8 cellular contexts compared by ENCODE assay signal in the genomic region with DNA sequence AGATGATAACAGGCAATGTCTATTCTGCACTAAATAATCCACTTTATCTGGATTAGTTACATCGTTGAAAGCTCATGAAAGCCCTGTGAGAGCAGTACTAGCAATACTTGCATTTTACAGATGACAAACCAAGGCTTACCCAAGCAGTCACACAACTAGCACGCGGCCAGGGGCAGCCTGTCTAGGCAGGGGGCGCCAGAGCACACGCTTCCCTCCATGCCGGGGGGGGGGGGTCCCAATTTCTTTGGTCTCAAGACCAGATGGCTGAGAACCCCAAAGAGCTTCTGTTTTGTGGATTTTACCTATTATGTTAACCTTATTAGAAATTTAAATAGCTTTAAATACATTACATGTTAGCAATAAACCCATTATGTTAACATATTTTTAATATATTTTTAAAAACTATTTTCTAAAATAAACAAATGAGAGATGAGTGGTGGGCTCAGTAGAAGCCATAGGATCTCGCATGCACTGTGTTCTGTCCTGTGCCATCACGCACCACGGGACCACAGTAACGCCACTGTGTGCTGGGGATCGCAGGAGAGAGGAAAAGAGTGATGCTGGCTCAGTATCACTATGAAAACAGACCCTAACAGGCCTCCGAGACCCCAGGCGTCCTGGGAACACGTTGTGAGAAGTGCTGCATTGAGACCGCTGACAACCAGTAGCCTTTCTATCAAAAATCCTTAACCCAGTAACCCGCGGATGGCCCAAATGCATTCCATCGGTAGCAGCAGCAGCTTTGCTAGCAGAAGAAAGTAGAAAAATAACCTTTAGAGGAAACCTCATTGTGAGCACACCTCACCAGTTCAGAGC. TPM values are rescaled to one million over a fixed set of nuclear protein-coding genes. Genes with fewer than 3 reads are reported as not detected.
DNase-seq lines count a peak whose midpoint lies in the region; ATAC-seq, FAIRE-seq and TF ChIP-seq lines count a peak whose summit lies in the region.

No MANE protein-coding gene starts in this region.

- 61% methylated on average over 16 of the region's 18 CpGs for WGBS in SK-N-SH (ENCODE audit: low lambda C conversion rate)

- H3K27ac ChIP-seq in SK-N-SH (ENCODE audit: low read depth in 2 of 2, low read length in 1 of 2) (no peak overlapping the region), thoracic aorta (no peak overlapping the region)

- no peak for TF ChIP-seq EP300 in SK-N-SH (IDR thresholded peaks at IDR 0.05; ENCODE audit: borderline replicate concordance in 1 of 2, low read depth in 1 of 2, low read length in 1 of 2)

- peak; percentile 56 for TF ChIP-seq CTCF in SK-N-SH (IDR thresholded peaks at IDR 0.05)
- TF ChIP-seq CTCF in bronchial epithelial cell (IDR thresholded peaks at IDR 0.05; ENCODE audit: insufficient read depth, low read length, severe bottlenecking): peak; percentile 65
- TF ChIP-seq CTCF in thoracic aorta (IDR thresholded peaks at IDR 0.05): peak; percentile 47

- no peak overlapping the region for H3K9ac ChIP-seq in SK-N-SH

- H4K20me1 ChIP-seq in SK-N-SH (ENCODE audit: insufficient read depth): no peaks in the 10 kb centered on the region

- no peaks in the 10 kb centered on the region for H3K9me3 ChIP-seq in SK-N-SH
- no peaks in the 10 kb centered on the region for H3K9me3 ChIP-seq in thoracic aorta

- no peak overlapping the region for H2AFZ ChIP-seq in SK-N-SH (ENCODE audit: low read depth)

- peaks cover 0 to 4% of the 10 kb centered on the region in 2 experiments for H3K36me3 ChIP-seq in SK-N-SH (replicated peaks in 1 of 2; ENCODE audit: control insufficient read depth in 1 of 2, insufficient read depth in 2 of 2, low read length in 1 of 2)
- H3K36me3 ChIP-seq in bronchial epithelial cell (ENCODE audit: control insufficient read depth, insufficient read depth, low read length): no peaks in the 10 kb centered on the region
- no peaks in the 10 kb centered on the region for H3K36me3 ChIP-seq in thoracic aorta

- H3K4me3 ChIP-seq in SK-N-SH (ENCODE audit: low read depth in 2 of 2, low read length in 1 of 2) (no peak overlapping the region; a peak in 1 of 4 replicates), bronchial epithelial cell (ENCODE audit: low read depth, low read length) (no peak overlapping the region), thoracic aorta (no peak overlapping the region)

- CTCF ChIA-PET in SK-N-SH (lab: Yijun Ruan, JAX): interaction anchor here (0.6 to 2.5 kb wide), 21 partner anchors 8 to 128 kb away, joined by 3 to 26 read pairs (median 4); a partner anchor contains a TSS

- H3K9me2 ChIP-seq in SK-N-SH: no peaks in the 10 kb centered on the region

- in situ Hi-C loops in Caki2 (cut with HindIII; ENCODE audit: low pct_unique_long_range_greater_than_20kb, low sequenced_read_pairs): no loop called here

- peak; percentile 58 for TF ChIP-seq RAD21 in SK-N-SH (IDR thresholded peaks at IDR 0.05; ENCODE audit: low read length)

- ATAC-seq in GM19324 (IDR thresholded peaks at IDR 0.05; ENCODE audit: low FRiP score, unreplicated experiment): peak; percentile 70
- peak; percentile 69 for ATAC-seq in HG03520 (IDR thresholded peaks at IDR 0.05; ENCODE audit: unreplicated experiment)
- ATAC-seq in left lobe of liver: peak; percentile 51
- no peak for ATAC-seq in thoracic aorta (ENCODE audit: insufficient number of reproducible peaks, low FRiP score, low read depth)

- H3K27me3 ChIP-seq in SK-N-SH (ENCODE audit: insufficient read depth): peaks cover 10% of the 10 kb centered on the region
- peaks cover 5% of the 10 kb centered on the region for H3K27me3 ChIP-seq in bronchial epithelial cell (ENCODE audit: control insufficient read depth, insufficient read depth, low read length)
- peaks cover 6% of the 10 kb centered on the region for H3K27me3 ChIP-seq in thoracic aorta (replicated peaks; ENCODE audit: insufficient read depth)

- peak; percentile 3 for DNase-seq in Caki2 (ENCODE audit: low read depth)
- peak; percentile 74 for DNase-seq in SK-N-SH
- DNase-seq in bronchial epithelial cell (ENCODE audit: low read depth): peak; percentile 18
- no peak for DNase-seq in left lobe of liver (ENCODE audit: low spot score)
- DNase-seq in thoracic aorta (ENCODE audit: low spot score): no peak
- no peak for DNase-seq in GM19239 (ENCODE audit: insufficient read length, low spot score)

- no peaks in the 10 kb centered on the region for H3K79me2 ChIP-seq in SK-N-SH (ENCODE audit: insufficient read depth)

- H3K4me2 ChIP-seq in SK-N-SH: no peak overlapping the region

- peaks cover 0 to 3% of the 10 kb centered on the region in 2 experiments; a peak in 1 of 4 replicates for H3K4me1 ChIP-seq in SK-N-SH (ENCODE audit: control insufficient read depth in 1 of 2, insufficient read depth in 2 of 2, low read depth in 1 of 2, low read length in 1 of 2)
- peaks cover 0 to 2% of the 10 kb centered on the region in 2 donors for H3K4me1 ChIP-seq in thoracic aorta (ENCODE audit: control insufficient read depth in 1 of 2, low read depth in 2 of 2)

- no peaks in the 10 kb centered on the region for H3F3A ChIP-seq in SK-N-SH (replicated peaks; ENCODE audit: insufficient read depth)

- POLR2A ChIA-PET in SK-N-SH (lab: Yijun Ruan, JAX): no interaction called here

- FAIRE-seq in bronchial epithelial cell (lab: Jason Lieb, UNC) (no peak), GM19239 (lab: Jason Lieb, UNC) (no peak)

TF ChIP-seq in SK-N-SH, 30 proteins besides CTCF, POLR2A, EP300 and RAD21:
- no peak for TF ChIP-seq TCF12 (IDR thresholded peaks at IDR 0.05)
- TF ChIP-seq SMC3 (IDR thresholded peaks at IDR 0.05; ENCODE audit: low read depth, low read length): peak; percentile 37

RNA-seq across cellular contexts. Expression of a gene that starts 5.3 kb away (rescaled TPM):
- total RNA-seq in Caki2 (2014; rRNA removed; shearing (Covaris generic); ENCODE audit: low replicate concordance): not detected in 2 replicates
- 0.02 TPM in 1 of 2 replicates, not detected in the other for polyA plus RNA-seq in SK-N-SH (2012; rRNA removed)
- 0.01 TPM in 1 of 2 replicates, not detected in the other for polyA plus RNA-seq in SK-N-SH (2012; cell fraction: cytosol; rRNA removed)
- polyA plus RNA-seq in SK-N-SH (2012; cell fraction: nucleus; rRNA removed): 0.02 and 0.04 TPM in 2 replicates
- total RNA-seq in bronchial epithelial cell (under 0.01 TPM in 2 replicates), left lobe of liver (2.0 TPM), thoracic aorta (not detected)

RNA-seq across cellular contexts. Expression of a gene that starts 28.9 kb away (rescaled TPM):
- 9.2 and 23.1 TPM in 2 replicates for total RNA-seq in Caki2 (2014; rRNA removed; shearing (Covaris generic); ENCODE audit: low replicate concordance)
- polyA plus RNA-seq in SK-N-SH (2012; rRNA removed): 93.4 and 131 TPM in 2 replicates
- polyA plus RNA-seq in SK-N-SH (2012; cell fraction: cytosol; rRNA removed): 116 and 156 TPM in 2 replicates
- 30.4 and 67.7 TPM in 2 replicates for polyA plus RNA-seq in SK-N-SH (2012; cell fraction: nucleus; rRNA removed)
- total RNA-seq in bronchial epithelial cell (47.9 and 61.6 TPM in 2 replicates), left lobe of liver (8.8 TPM), thoracic aorta (10 to 100 TPM; 23.3 to 27.9 TPM)

Comparison
In these comparisons a context has a peak if more than half of its experiments do, and no peak if none do; other contexts are left out.
1. DNase-seq: peak in Caki2 (single experiment), SK-N-SH (single experiment) and bronchial epithelial cell (single experiment); none in left lobe of liver (single experiment), thoracic aorta (single experiment) and GM19239 (single experiment).
2. Peak in every context shown above with its lines, with median percentiles within 50 percentile points of each other: CTCF ChIP-seq.